ENCODE assay signal across 8 cellular contexts in the genomic region with DNA sequence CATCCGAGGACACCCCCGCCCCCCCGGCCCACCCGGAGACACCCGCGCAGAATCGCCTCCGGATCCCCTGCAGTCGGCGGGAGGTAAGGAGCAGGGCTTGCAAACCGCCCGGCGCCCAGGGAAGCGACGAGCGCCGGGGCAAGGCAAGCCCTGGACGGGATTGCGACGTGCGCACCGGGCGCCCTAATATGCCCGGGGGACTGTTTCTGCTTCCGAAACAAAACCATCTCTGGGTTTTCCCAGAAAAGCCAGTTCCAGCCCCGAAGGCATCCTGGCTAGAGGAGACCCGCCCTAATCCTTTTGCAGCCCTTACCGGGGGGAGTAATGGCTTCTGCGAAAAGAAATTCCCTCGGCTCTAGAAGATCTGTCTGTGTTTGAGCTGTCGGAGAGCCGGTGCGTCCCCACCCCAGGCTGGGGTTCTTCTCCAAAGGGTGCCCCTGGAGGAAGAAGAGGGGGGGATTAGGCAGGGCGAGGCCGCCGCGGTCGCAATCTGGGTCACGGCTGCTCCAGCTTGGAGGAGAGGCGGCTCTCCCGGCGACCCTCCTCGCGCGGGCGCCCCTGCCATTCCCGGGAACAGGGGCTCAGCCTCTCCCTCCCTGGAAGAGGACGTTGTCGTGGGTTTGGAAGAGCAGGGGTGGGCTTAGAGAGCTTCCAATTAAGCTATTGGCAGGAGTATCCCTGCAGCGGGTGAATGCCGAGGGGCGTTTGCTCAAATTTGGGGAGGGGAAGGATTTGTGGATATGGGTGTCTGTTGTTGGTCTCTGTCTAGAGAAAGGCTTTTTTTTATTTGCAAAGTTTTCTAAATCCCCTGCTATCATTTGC. TPM values are rescaled to one million over a fixed set of nuclear protein-coding genes. Genes with fewer than 3 reads are reported as not detected.
A peak's percentile ranks its signal among the peaks of the same experiment; 100 is the strongest.
DNase-seq lines count a peak whose midpoint lies in the region; ATAC-seq lines count a peak whose summit lies in the region.

No MANE protein-coding gene starts in this region.

- peak overlapping the region; percentile 97 for H3K9ac ChIP-seq in HUES64 (ENCODE audit: low read depth, low read length)

- H3K4me1 Mint-ChIP-seq in dendritic cell treated with granulocyte-macrophage colony-stimulating factor and Interleukin-4, amounts not matched to agents 40 ng/mL and 50 ng/mL, for 4 days (ENCODE audit: low read depth): peaks cover 23% of the 10 kb centered on the region

- intact Hi-C loops in dendritic cell treated with granulocyte-macrophage colony-stimulating factor and Interleukin-4, amounts not matched to agents 40 ng/mL and 50 ng/mL, for 4 days (cut with micrococcal nuclease): loop anchor here (2.0 to 5.0 kb wide), 2 partner anchors 546 to 568 kb away; no protein-coding TSS in a partner anchor

- no peaks in the 10 kb centered on the region for H3K9me3 Mint-ChIP-seq in dendritic cell treated with granulocyte-macrophage colony-stimulating factor and Interleukin-4, amounts not matched to agents 40 ng/mL and 50 ng/mL, for 4 days

- peaks cover 30% of the 10 kb centered on the region for H3K4me1 ChIP-seq in HUES64 (ENCODE audit: insufficient read depth, low read length)
- H3K4me1 ChIP-seq in mesodermal cell (ENCODE audit: control insufficient read depth, insufficient read depth, low read length, poor library complexity, severe bottlenecking): peaks cover 12% of the 10 kb centered on the region
- H3K4me1 ChIP-seq in urinary bladder (ENCODE audit: insufficient read depth): no peaks in the 10 kb centered on the region

- DNase-seq in AG20443 (ENCODE audit: low spot score): peak; percentile 32

- under 1% methylated on average over 52 of the region's 52 CpGs for WGBS in HUES64
- WGBS in mesodermal cell (ENCODE audit: insufficient coverage in 2 of 2), 2 experiments: 0 to 1% methylated on average over 42 to 50 of the region's 52 CpGs
- WGBS in urinary bladder: under 1% methylated on average over 52 of the region's 52 CpGs

- H3K27ac ChIP-seq in HUES64 (ENCODE audit: low read depth, low read length) (peak overlapping the region; percentile 94), mesodermal cell (ENCODE audit: low read depth, low read length, severe bottlenecking) (no peak overlapping the region), urinary bladder (ENCODE audit: low read depth) (no peak overlapping the region)

- no peak overlapping the region for H3K27ac Mint-ChIP-seq in dendritic cell treated with granulocyte-macrophage colony-stimulating factor and Interleukin-4, amounts not matched to agents 40 ng/mL and 50 ng/mL, for 4 days

- peaks cover 29% of the 10 kb centered on the region for H3K36me3 ChIP-seq in HUES64 (ENCODE audit: insufficient read depth, low read length)
- H3K36me3 ChIP-seq in mesodermal cell (ENCODE audit: control insufficient read depth, insufficient read depth, low read length): peaks cover 5% of the 10 kb centered on the region
- H3K36me3 ChIP-seq in urinary bladder (ENCODE audit: insufficient read depth): no peaks in the 10 kb centered on the region

- H3K27me3 ChIP-seq in HUES64 (ENCODE audit: insufficient read depth, low read length): no peaks in the 10 kb centered on the region

- no peaks in the 10 kb centered on the region for H3K36me3 Mint-ChIP-seq in dendritic cell treated with granulocyte-macrophage colony-stimulating factor and Interleukin-4, amounts not matched to agents 40 ng/mL and 50 ng/mL, for 4 days (ENCODE audit: low read depth)

- H3K27me3 Mint-ChIP-seq in dendritic cell treated with granulocyte-macrophage colony-stimulating factor and Interleukin-4, amounts not matched to agents 40 ng/mL and 50 ng/mL, for 4 days: peaks cover 81% of the 10 kb centered on the region

- ATAC-seq in HG03039 (IDR thresholded peaks at IDR 0.05; ENCODE audit: unreplicated experiment) (no peak), HG02610 (IDR thresholded peaks at IDR 0.05; ENCODE audit: unreplicated experiment) (no peak), GM18907 (IDR thresholded peaks at IDR 0.05; ENCODE audit: unreplicated experiment) (no peak)

- H3K4me3 ChIP-seq in HUES64 (ENCODE audit: low read length) (peak overlapping the region; percentile 95), mesodermal cell (ENCODE audit: extremely low read depth, insufficient read depth, low read length, poor library complexity, severe bottlenecking) (peak overlapping the region; percentile 62), urinary bladder (ENCODE audit: low read depth, low read length) (peak overlapping the region; percentile 44)

- H3K4me3 Mint-ChIP-seq in dendritic cell treated with granulocyte-macrophage colony-stimulating factor and Interleukin-4, amounts not matched to agents 40 ng/mL and 50 ng/mL, for 4 days: peak overlapping the region; percentile 41

- H3K9me3 ChIP-seq in HUES64 (ENCODE audit: insufficient read depth, low read depth, low read length) (no peaks in the 10 kb centered on the region), mesodermal cell (ENCODE audit: control insufficient read depth, low read length) (no peaks in the 10 kb centered on the region)

RNA-seq across cellular contexts. Expression of a gene that starts 0.5 kb away (rescaled TPM):
- polyA plus RNA-seq in HUES64 (2013, experiment 1 of 2): 75.7 TPM
- polyA plus RNA-seq in HUES64 (2013, experiment 2 of 2): 76.3 TPM
- polyA plus RNA-seq in mesodermal cell (2013, experiment 1 of 2): 16.4 TPM
- polyA plus RNA-seq in mesodermal cell (2013, experiment 2 of 2): 16.5 TPM
- 3.3 TPM for total RNA-seq in urinary bladder
- polyA plus RNA-seq in urinary bladder: 0.35 TPM

Comparison
In these comparisons a context has a peak if more than half of its experiments do, and no peak if none do; other contexts are left out.
1. H3K4me3 ChIP-seq: peak in every context shown above with its lines; median percentile 95 in HUES64; 62 in mesodermal cell; 44 in urinary bladder.